In the genomic region with DNA sequence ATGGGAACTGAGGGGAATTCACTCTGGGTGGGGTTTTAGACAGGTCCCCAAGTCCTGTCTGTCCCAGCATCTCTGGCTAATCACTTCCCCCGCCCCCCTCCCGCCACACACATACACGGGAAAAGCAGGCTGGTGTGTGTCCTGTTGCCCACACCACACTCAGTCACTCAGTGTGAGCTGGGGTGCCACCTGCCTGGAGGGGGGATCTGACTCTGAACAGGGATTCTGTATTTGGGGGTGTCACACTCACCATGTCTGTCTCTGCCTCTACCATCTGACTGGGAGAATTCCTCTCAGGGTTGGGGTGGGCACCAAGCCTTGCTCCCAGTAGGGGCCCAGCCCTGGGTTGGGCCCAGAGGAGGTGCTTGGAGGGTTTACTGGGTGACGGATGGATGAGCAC, we compare ENCODE assay signal across 13 cellular contexts. TPM values are rescaled to one million over a fixed set of nuclear protein-coding genes. Genes with fewer than 3 reads are reported as not detected.
A peak's percentile ranks its signal among the peaks of the same experiment; 100 is the strongest.
DNase-seq lines count a peak whose midpoint lies in the region; ATAC-seq and TF ChIP-seq lines count a peak whose summit lies in the region.
"Had no signal": no experiment of that assay in that cellular context is flagged by ENCODE, and none has a peak within 500 bp of the region (broad histone marks: within the 10 kb centered on the region; RNA-seq: fewer than 3 reads in every experiment).

No MANE protein-coding gene starts in this region.

- peaks cover 22 to 97% (median 56%) of the 10 kb centered on the region in 4 donors for H3K4me1 Mint-ChIP-seq in CD4-positive, CD25-positive, alpha-beta regulatory T cell
- H3K4me1 Mint-ChIP-seq in IgD-negative memory B cell = peaks cover 44 to 72% (median 58%) of the 10 kb centered on the region in 3 donors
- peaks cover 76 to 83% of the 10 kb centered on the region in 2 donors for H3K4me1 Mint-ChIP-seq in natural killer cell treated with Interleukin-12 subunit alpha and Interleukin-12 subunit beta and Interleukin-15 and Interleukin-18, amount 100 ng/mL, for 72 hours (ENCODE audit: low read depth in 2 of 2)

- H3K4me1 ChIP-seq in CD4-positive, CD25-positive, alpha-beta regulatory T cell (ENCODE audit: control insufficient read depth, insufficient read depth, low read length, poor library complexity, severe bottlenecking) = peaks cover 68% of the 10 kb centered on the region

- no peak for TF ChIP-seq POLR2A in lower leg skin (IDR thresholded peaks at IDR 0.05)

- peaks cover 0 to 1% (median 0%) of the 10 kb centered on the region in 7 donors for H3K9me3 Mint-ChIP-seq in CD4-positive, CD25-positive, alpha-beta regulatory T cell
- no peaks in the 10 kb centered on the region for H3K9me3 Mint-ChIP-seq in IgD-negative memory B cell
- H3K9me3 Mint-ChIP-seq in natural killer cell treated with Interleukin-12 subunit alpha and Interleukin-12 subunit beta and Interleukin-15 and Interleukin-18, amount 100 ng/mL, for 72 hours = no peaks in the 10 kb centered on the region

- WGBS in lower leg skin, 2 donors = 62 to 78% methylated on average over 4 of the region's 4 CpGs

- no peak overlapping the region for H3K4me3 ChIP-seq in CD4-positive, CD25-positive, alpha-beta regulatory T cell (ENCODE audit: low read depth, low read length)
- H3K4me3 ChIP-seq in lower leg skin (ENCODE audit: low read depth, poor library complexity, severe bottlenecking) = no peak overlapping the region
- H3K4me3 ChIP-seq: uterus had no signal

- H3K27me3 Mint-ChIP-seq in CD4-positive, CD25-positive, alpha-beta regulatory T cell = peaks cover 2% of the 10 kb centered on the region
- no peaks in the 10 kb centered on the region for H3K27me3 Mint-ChIP-seq in IgD-negative memory B cell
- peaks cover 0 to 2% of the 10 kb centered on the region in 2 donors for H3K27me3 Mint-ChIP-seq in natural killer cell treated with Interleukin-12 subunit alpha and Interleukin-12 subunit beta and Interleukin-15 and Interleukin-18, amount 100 ng/mL, for 72 hours

- H3K27ac ChIP-seq in CD4-positive, CD25-positive, alpha-beta regulatory T cell (ENCODE audit: insufficient read depth, low read length, poor library complexity, severe bottlenecking) = peak overlapping the region; percentile 95
- H3K27ac ChIP-seq in cingulate gyrus (ENCODE audit: low read depth, low read length) = peak overlapping the region; percentile 47

- peaks cover 12% of the 10 kb centered on the region for H3K36me3 Mint-ChIP-seq in CD4-positive, CD25-positive, alpha-beta regulatory T cell
- H3K36me3 Mint-ChIP-seq in IgD-negative memory B cell = peaks cover 2% of the 10 kb centered on the region
- H3K36me3 Mint-ChIP-seq in natural killer cell treated with Interleukin-12 subunit alpha and Interleukin-12 subunit beta and Interleukin-15 and Interleukin-18, amount 100 ng/mL, for 72 hours = no peaks in the 10 kb centered on the region

- H3K9me3 ChIP-seq in CD4-positive, CD25-positive, alpha-beta regulatory T cell (ENCODE audit: control insufficient read depth in 2 of 2, low read length in 2 of 2) = no peaks in the 10 kb centered on the region
- H3K9me3 ChIP-seq: uterus had no signal

- no peak for DNase-seq in CD4-positive, CD25-positive, alpha-beta regulatory T cell
- DNase-seq in natural killer cell treated with Interleukin-12 subunit alpha and Interleukin-12 subunit beta and Interleukin-15 and Interleukin-18, amount 100 ng/mL, for 72 hours (ENCODE audit: low spot score) = no peak
- DNase-seq in lower leg skin (ENCODE audit: low spot score in 2 of 2) (no peak), NCI-H526 (lab: John Stamatoyannopoulos, UW) (no peak), NCI-H1930 (lab: John Stamatoyannopoulos, UW) (no peak)
- DNase-seq: cerebellar nuclear complex, foreskin keratinocyte, NCI-H1436, uterus had no signal

- no peak for TF ChIP-seq CTCF in lower leg skin (IDR thresholded peaks at IDR 0.05)

- no peaks in the 10 kb centered on the region for H3K36me3 ChIP-seq in CD4-positive, CD25-positive, alpha-beta regulatory T cell (ENCODE audit: control insufficient read depth, insufficient read depth, low read length)
- H3K36me3 ChIP-seq: uterus had no signal

- ATAC-seq in CD4-positive, CD25-positive, alpha-beta regulatory T cell (ENCODE audit: low read depth in 2 of 2) = no peak
- ATAC-seq in natural killer cell treated with Interleukin-12 subunit alpha and Interleukin-12 subunit beta and Interleukin-15 and Interleukin-18, amount 100 ng/mL, for 72 hours = no peak
- ATAC-seq in HG02623 (IDR thresholded peaks at IDR 0.05; ENCODE audit: unreplicated experiment) = no peak
- ATAC-seq: foreskin keratinocyte, left colon had no signal

- peak overlapping the region in 2 of 4 donors; percentile 68 to 75 for H3K4me3 Mint-ChIP-seq in CD4-positive, CD25-positive, alpha-beta regulatory T cell
- H3K4me3 Mint-ChIP-seq in IgD-negative memory B cell = peak overlapping the region in 3 of 4 donors; percentile 1 to 73 (median 57)
- peak overlapping the region; percentile 50 for H3K4me3 Mint-ChIP-seq in natural killer cell treated with Interleukin-12 subunit alpha and Interleukin-12 subunit beta and Interleukin-15 and Interleukin-18, amount 100 ng/mL, for 72 hours

- peak overlapping the region; percentile 97 to 99 (median 99) for H3K27ac Mint-ChIP-seq in CD4-positive, CD25-positive, alpha-beta regulatory T cell
- peak overlapping the region; percentile 99 for H3K27ac Mint-ChIP-seq in IgD-negative memory B cell
- H3K27ac Mint-ChIP-seq in natural killer cell treated with Interleukin-12 subunit alpha and Interleukin-12 subunit beta and Interleukin-15 and Interleukin-18, amount 100 ng/mL, for 72 hours = peak overlapping the region; percentile 57 to 80

- H3K27me3 ChIP-seq in CD4-positive, CD25-positive, alpha-beta regulatory T cell (ENCODE audit: control insufficient read depth, insufficient read depth, low read length) = no peaks in the 10 kb centered on the region
- H3K27me3 ChIP-seq: foreskin keratinocyte, uterus had no signal

- intact Hi-C loops in lower leg skin (cut with DNase I; ENCODE audit: low total_unique reads) = no loop called here

RNA-seq across cellular contexts. Expression of a gene that starts 31.1 kb away (rescaled TPM):
- total RNA-seq in CD4-positive, CD25-positive, alpha-beta regulatory T cell = 25.7 TPM
- polyA plus RNA-seq in CD4-positive, CD25-positive, alpha-beta regulatory T cell = 1 to 10 TPM; 1.6 to 5.3 (median 3.8) TPM
- polyA plus RNA-seq in IgD-negative memory B cell = 10.3 TPM
- total RNA-seq in natural killer cell treated with Interleukin-12 subunit alpha and Interleukin-12 subunit beta and Interleukin-15 and Interleukin-18, amount 100 ng/mL, for 72 hours = 10 to 100 TPM in 1 of 2 donors, 1 to 10 TPM in 1; 10.0 to 12.2 TPM
- total RNA-seq in lower leg skin = 10 to 100 TPM in 1 of 4 donors, 1 to 10 TPM in 3; 6.5 to 16.1 (median 8.2) TPM
